1 cellular context compared by ENCODE assay signal in genomic region chr7:117963278-117964184, GRCh38.
TF ChIP-seq lines count a peak whose summit lies in the region.

No MANE protein-coding gene starts in this region.

TF ChIP-seq in HEK293, 187 proteins besides CTCF, POLR2A, EP300 and RAD21 (continued from another document):
- no peak for TF ChIP-seq PRDM10 (tag by site-specific recombination; IDR thresholded peaks at IDR 0.05)
- TF ChIP-seq GLIS1 (tag by site-specific recombination; IDR thresholded peaks at IDR 0.05): peak; percentile 88
